Comparison of ENCODE assay signal across 23 cellular contexts in genomic region chr5:39172593-39172992, GRCh38. TPM values are rescaled to one million over a fixed set of nuclear protein-coding genes. Genes with fewer than 3 reads are reported as not detected.
A peak's percentile ranks its signal among the peaks of the same experiment; 100 is the strongest.
DNase-seq lines count a peak whose midpoint lies in the region; ATAC-seq and TF ChIP-seq lines count a peak whose summit lies in the region.
"Had no signal": no experiment of that assay in that cellular context is flagged by ENCODE, and none has a peak within 500 bp of the region (broad histone marks: within the 10 kb centered on the region; RNA-seq: fewer than 3 reads in every experiment).

No MANE protein-coding gene starts in this region.

- no peak for DNase-seq in CD4-positive, CD25-positive, alpha-beta regulatory T cell
- DNase-seq in CD4-positive, alpha-beta memory T cell: no peak
- DNase-seq in T-helper 17 cell (no peak), esophagus squamous epithelium (lab: John Stamatoyannopoulos, UW) (no peak)
- no peak for DNase-seq in effector memory CD4-positive, alpha-beta T cell
- no peak for DNase-seq in stimulated activated naive CD4-positive, alpha-beta T cell (lab: John Stamatoyannopoulos, UW)
- DNase-seq: BE2C, Calu3, DMS153, H9, KG1, NCI-H1092 treated with DMSO at 0.1 percent for 48 hours, NCI-H146, NCI-H2029 treated with DMSO at 0.1 percent for 48 hours, NCI-H345, NCI-H524 treated with DMSO at 0.1 percent for 48 hours, Peyer's patch had no signal

- peaks cover 0 to 2% of the 10 kb centered on the region in 2 experiments for H3K9me3 ChIP-seq in CD4-positive, CD25-positive, alpha-beta regulatory T cell (ENCODE audit: control insufficient read depth in 2 of 2, low read length in 2 of 2)
- H3K9me3 ChIP-seq in CD4-positive, alpha-beta memory T cell (ENCODE audit: control insufficient read depth in 1 of 2, low read length in 2 of 2): no peaks in the 10 kb centered on the region
- no peaks in the 10 kb centered on the region for H3K9me3 ChIP-seq in T-helper 17 cell (ENCODE audit: control insufficient read depth, low read length, poor library complexity, severe bottlenecking)
- H3K9me3 ChIP-seq in effector memory CD4-positive, alpha-beta T cell (ENCODE audit: control insufficient read depth, low read length): no peaks in the 10 kb centered on the region
- H3K9me3 ChIP-seq in esophagus squamous epithelium: no peaks in the 10 kb centered on the region
- H3K9me3 ChIP-seq: BE2C, Peyer's patch had no signal

- CTCF ChIA-PET in CD4-positive, alpha-beta memory T cell (lab: Charles Lee; ENCODE audit: partially characterized antibody): interaction anchor here (1.6 to 14.9 kb wide), 4 partner anchors 8 to 111 kb away, joined by 9 to 252 read pairs (median 88); partner anchors contain the start of gene FYB1

- peaks cover 53 to 97% (median 83%) of the 10 kb centered on the region in 4 donors for H3K4me1 Mint-ChIP-seq in CD4-positive, CD25-positive, alpha-beta regulatory T cell
- peaks cover 82 to 96% (median 92%) of the 10 kb centered on the region in 4 donors for H3K4me1 Mint-ChIP-seq in CD4-positive, alpha-beta memory T cell
- peaks cover 73% of the 10 kb centered on the region for H3K4me1 Mint-ChIP-seq in T-helper 17 cell

- H3K27me3 Mint-ChIP-seq in CD4-positive, CD25-positive, alpha-beta regulatory T cell: no peaks in the 10 kb centered on the region
- H3K27me3 Mint-ChIP-seq in CD4-positive, alpha-beta memory T cell: no peaks in the 10 kb centered on the region
- no peaks in the 10 kb centered on the region for H3K27me3 Mint-ChIP-seq in T-helper 17 cell

- peak overlapping the region; percentile 9 for H3K4me3 ChIP-seq in CD4-positive, CD25-positive, alpha-beta regulatory T cell (ENCODE audit: low read depth, low read length)
- no peak overlapping the region for H3K4me3 ChIP-seq in CD4-positive, alpha-beta memory T cell (ENCODE audit: low read length in 2 of 2)
- no peak overlapping the region for H3K4me3 ChIP-seq in effector memory CD4-positive, alpha-beta T cell (ENCODE audit: insufficient read depth, low read depth, low read length, poor library complexity, severe bottlenecking)
- H3K4me3 ChIP-seq in esophagus squamous epithelium: no peak overlapping the region
- H3K4me3 ChIP-seq: Peyer's patch had no signal

- no peaks in the 10 kb centered on the region for H3K27me3 ChIP-seq in CD4-positive, CD25-positive, alpha-beta regulatory T cell (ENCODE audit: control insufficient read depth, insufficient read depth, low read length)
- no peaks in the 10 kb centered on the region for H3K27me3 ChIP-seq in CD4-positive, alpha-beta memory T cell (ENCODE audit: insufficient read depth, low read length)
- no peaks in the 10 kb centered on the region for H3K27me3 ChIP-seq in effector memory CD4-positive, alpha-beta T cell (replicated peaks; ENCODE audit: control insufficient read depth, insufficient read depth, low read length, poor library complexity, severe bottlenecking)
- H3K27me3 ChIP-seq in esophagus squamous epithelium: no peaks in the 10 kb centered on the region
- H3K27me3 ChIP-seq: Peyer's patch had no signal

- TF ChIP-seq CTCF in esophagus squamous epithelium (IDR thresholded peaks at IDR 0.05): no peak

- H3K27ac ChIP-seq in CD4-positive, CD25-positive, alpha-beta regulatory T cell (ENCODE audit: insufficient read depth, low read length, poor library complexity, severe bottlenecking): no peak overlapping the region
- H3K27ac ChIP-seq in CD4-positive, alpha-beta memory T cell (ENCODE audit: low read depth, low read length): peak overlapping the region; percentile 57
- peak overlapping the region; percentile 0 for H3K27ac ChIP-seq in effector memory CD4-positive, alpha-beta T cell (ENCODE audit: insufficient read depth, low read length, poor library complexity, severe bottlenecking)
- no peak overlapping the region for H3K27ac ChIP-seq in esophagus squamous epithelium
- H3K27ac ChIP-seq: HL-60 had no signal

- POLR2A ChIA-PET in CD4-positive, alpha-beta memory T cell (lab: Charles Lee; ENCODE audit: partially characterized antibody): interaction anchor here (4.0 to 43.1 kb wide), 4 partner anchors 0 to 44 kb away, joined by 30 to 1810 read pairs (median 921); no protein-coding TSS in a partner anchor

- TF ChIP-seq POLR2A in esophagus squamous epithelium (IDR thresholded peaks at IDR 0.05): no peak

- 86 to 89% methylated on average over 2 of the region's 2 CpGs for WGBS in esophagus squamous epithelium, 2 donors

- peak overlapping the region in 2 of 4 donors; percentile 67 to 82 for H3K4me3 Mint-ChIP-seq in CD4-positive, CD25-positive, alpha-beta regulatory T cell
- H3K4me3 Mint-ChIP-seq in CD4-positive, alpha-beta memory T cell: peak overlapping the region in 4 of 8 donors; percentile 61 to 77 (median 72)
- H3K4me3 Mint-ChIP-seq in T-helper 17 cell: no peak overlapping the region
- H3K4me3 Mint-ChIP-seq: H9 had no signal

- no peak for ATAC-seq in CD4-positive, CD25-positive, alpha-beta regulatory T cell (ENCODE audit: low read depth in 2 of 2)
- ATAC-seq in T-helper 17 cell (no peak), GM19455 (IDR thresholded peaks at IDR 0.05; ENCODE audit: unreplicated experiment) (no peak)
- ATAC-seq: SK-N-SH treated with all-trans-retinoic acid at 6 μM for 48 hours had no signal

- intact Hi-C loops in CD4-positive, alpha-beta memory T cell (cut with micrococcal nuclease): no loop called here
- intact Hi-C loops in esophagus squamous epithelium (cut with DNase I): no loop called here

- H3K9me3 Mint-ChIP-seq in CD4-positive, CD25-positive, alpha-beta regulatory T cell: peaks cover 0 to 6% (median 1%) of the 10 kb centered on the region in 7 donors
- peaks cover 0 to 6% (median 0%) of the 10 kb centered on the region in 8 donors for H3K9me3 Mint-ChIP-seq in CD4-positive, alpha-beta memory T cell

- H3K36me3 Mint-ChIP-seq in CD4-positive, CD25-positive, alpha-beta regulatory T cell: peaks cover 46% of the 10 kb centered on the region
- H3K36me3 Mint-ChIP-seq in CD4-positive, alpha-beta memory T cell: peaks cover 59 to 70% of the 10 kb centered on the region in 2 donors
- H3K36me3 Mint-ChIP-seq in T-helper 17 cell (ENCODE audit: low read depth): peaks cover 15% of the 10 kb centered on the region

- peaks cover 28% of the 10 kb centered on the region for H3K36me3 ChIP-seq in CD4-positive, CD25-positive, alpha-beta regulatory T cell (ENCODE audit: control insufficient read depth, insufficient read depth, low read length)
- H3K36me3 ChIP-seq in CD4-positive, alpha-beta memory T cell (ENCODE audit: insufficient read depth, low read length): no peaks in the 10 kb centered on the region
- peaks cover 4% of the 10 kb centered on the region for H3K36me3 ChIP-seq in effector memory CD4-positive, alpha-beta T cell (ENCODE audit: control insufficient read depth, insufficient read depth, low read length)
- H3K36me3 ChIP-seq in esophagus squamous epithelium: no peaks in the 10 kb centered on the region
- H3K36me3 ChIP-seq: BE2C, Peyer's patch had no signal

- peaks cover 80% of the 10 kb centered on the region for H3K4me1 ChIP-seq in CD4-positive, CD25-positive, alpha-beta regulatory T cell (ENCODE audit: control insufficient read depth, insufficient read depth, low read length, poor library complexity, severe bottlenecking)
- H3K4me1 ChIP-seq in CD4-positive, alpha-beta memory T cell (ENCODE audit: insufficient read depth, low read length): peaks cover 100% of the 10 kb centered on the region
- peaks cover 55% of the 10 kb centered on the region for H3K4me1 ChIP-seq in effector memory CD4-positive, alpha-beta T cell (ENCODE audit: control insufficient read depth, insufficient read depth, low read length, poor library complexity, severe bottlenecking)
- H3K4me1 ChIP-seq in esophagus squamous epithelium: peaks cover 0 to 10% (median 0%) of the 10 kb centered on the region in 3 donors
- H3K4me1 ChIP-seq: BE2C, Peyer's patch had no signal

- H3K27ac Mint-ChIP-seq in CD4-positive, CD25-positive, alpha-beta regulatory T cell: peak overlapping the region; percentile 65 to 96 (median 94)
- peak overlapping the region; percentile 82 to 95 (median 91) for H3K27ac Mint-ChIP-seq in CD4-positive, alpha-beta memory T cell
- H3K27ac Mint-ChIP-seq in T-helper 17 cell: peak overlapping the region; percentile 100
- H3K27ac Mint-ChIP-seq: H9 had no signal

RNA-seq across cellular contexts. Expression of gene FYB1, which starts 46.8 kb away (rescaled TPM):
- 639 TPM for total RNA-seq in CD4-positive, CD25-positive, alpha-beta regulatory T cell
- polyA plus RNA-seq in CD4-positive, CD25-positive, alpha-beta regulatory T cell: 100 to 1,000 TPM; 197 to 254 (median 226) TPM
- 100 to 1,000 TPM; 571 to 596 TPM for total RNA-seq in CD4-positive, alpha-beta memory T cell
- polyA plus RNA-seq in CD4-positive, alpha-beta memory T cell: 100 to 1,000 TPM; 184 to 414 TPM
- total RNA-seq in T-helper 17 cell (100 to 1,000 TPM; 499 to 517 TPM), esophagus squamous epithelium (10 to 100 TPM in 3 of 4 donors, 1 to 10 TPM in 1; 2.8 to 14.1 (median 11.9) TPM)
- total RNA-seq: A673, Daoy, H9, HT1080 had no signal

Comparison
In these comparisons a context has a peak if more than half of its experiments do, and no peak if none do; other contexts are left out.
1. H3K27ac ChIP-seq: peak in CD4-positive, alpha-beta memory T cell (single experiment) and effector memory CD4-positive, alpha-beta T cell (single experiment); none in CD4-positive, CD25-positive, alpha-beta regulatory T cell (single experiment) and esophagus squamous epithelium (0 of 4).
2. RNA of gene FYB1, which starts 46.8 kb away (total RNA-seq): 639 TPM in CD4-positive, CD25-positive, alpha-beta regulatory T cell (single experiment), 571 to 596 TPM in CD4-positive, alpha-beta memory T cell and 499 to 517 TPM in T-helper 17 cell; 2.8 to 14.1 TPM in esophagus squamous epithelium; every median in the first group is over 10 times any median in the second.
3. Peak in every context shown above with its lines, with median percentiles within 50 percentile points of each other: H3K27ac Mint-ChIP-seq.